Comparison of ENCODE assay signal across 38 cellular contexts in genomic region chr2:65823511-65823910, GRCh38.
"Had no signal": no experiment of that assay in that cellular context is flagged by ENCODE, and none has a peak within 500 bp of the region (broad histone marks: within the 10 kb centered on the region; RNA-seq: fewer than 3 reads in every experiment).

No MANE protein-coding gene starts in this region.

- ATAC-seq: activated CD8-positive, alpha-beta T cell treated with anti-CD3 and anti-CD28 coated beads for 36 hours; activated naive CD4-positive, alpha-beta T cell treated with anti-CD3 and anti-CD28 coated beads, Interleukin-2, amount 50 U/mL, for 72 hours; activated T-cell treated with anti-CD3 and anti-CD28 coated beads, Interleukin-2, amount 50 U/mL, for 4 hours; activated T-cell treated with anti-CD3 and anti-CD28 coated beads, Interleukin-2, amount 50 U/mL, for 72 hours; activated T-helper 17 cell treated with anti-CD3 and anti-CD28 coated beads, Interleukin-2, amount 50 U/mL, for 72 hours; body of pancreas had no signal

- H3K9me3 Mint-ChIP-seq: activated CD4-positive, alpha-beta memory T cell treated with anti-CD3 and anti-CD28 coated beads for 36 hours; activated CD4-positive, alpha-beta T cell treated with anti-CD3 and anti-CD28 coated beads, Interleukin-2, amount 10 ng/mL, durations not matched to agents 24 days and 14 days; activated CD8-positive, alpha-beta T cell treated with anti-CD3 and anti-CD28 coated beads for 36 hours; activated naive CD4-positive, alpha-beta T cell treated with anti-CD3 and anti-CD28 coated beads for 36 hours; activated naive CD4-positive, alpha-beta T cell treated with anti-CD3 and anti-CD28 coated beads, Interleukin-2, amount 50 U/mL, for 72 hours; activated T-helper 1 cell treated with anti-CD3 and anti-CD28 coated beads, Interleukin-12 subunit alpha, Interleukin-12 subunit beta, Interleukin-2, Interleukin-4 antibody, amounts not matched to agents 30 ng/mL and 10 ng/mL and 1 ng/mL, durations not matched to agents 14 hours and 24 hours and 36 hours; activated T-helper 17 cell treated with anti-CD3 and anti-CD28 coated beads, Interleukin-2, amount 50 U/mL, for 72 hours; central memory CD8-positive, alpha-beta T cell; T-helper 1 cell treated with Interleukin-12 subunit alpha and Interleukin-12 subunit beta and Interleukin-4 antibody, amounts not matched to agents 30 μg/mL and 1 μg/mL, for 36 hours; T-helper 2 cell treated with Interferon-gamma antibody and Interleukin-4, amounts not matched to agents 5 μg/mL and 100 μg/mL, for 36 hours had no signal

- DNase-seq: activated B cell treated with CpG ODN at 0.5 μM for 24 hours; activated CD4-positive, alpha-beta memory T cell treated with anti-CD3 and anti-CD28 coated beads for 36 hours; activated CD4-positive, alpha-beta T cell treated with anti-CD3 and anti-CD28 coated beads for 4 hours; activated CD4-positive, alpha-beta T cell treated with anti-CD3 and anti-CD28 coated beads, Interleukin-2, amount 10 ng/mL, durations not matched to agents 24 days and 14 days; activated CD4-positive, alpha-beta T cell treated with anti-CD3 and anti-CD28 coated beads, Interleukin-2, amount 50 U/mL, for 1 hour; activated CD4-positive, alpha-beta T cell treated with anti-CD3 and anti-CD28 coated beads, Interleukin-2, amount 50 U/mL, for 4 hours; activated CD4-positive, CD25-positive, alpha-beta regulatory T cell treated with anti-CD3 and anti-CD28 coated beads, Interleukin-2, amount 50 U/mL, for 72 hours; activated CD8-positive, alpha-beta memory T cell treated with anti-CD3 and anti-CD28 coated beads, Interleukin-2, amount 50 U/mL, for 4 hours; activated CD8-positive, alpha-beta T cell treated with anti-CD3 and anti-CD28 coated beads for 36 hours; activated effector memory CD4-positive, alpha-beta T cell treated with anti-CD3 and anti-CD28 coated beads, Interleukin-2, amount 50 U/mL, for 16 hours; activated gamma-delta T cell treated with Interleukin-2 at 50 U/mL for 16 hours; activated naive CD4-positive, alpha-beta T cell; activated naive CD4-positive, alpha-beta T cell treated with anti-CD3 and anti-CD28 coated beads for 36 hours; activated naive CD4-positive, alpha-beta T cell treated with anti-CD3 and anti-CD28 coated beads, Interleukin-2, amount 50 U/mL, for 16 hours; activated naive CD8-positive, alpha-beta T cell treated with anti-CD3 and anti-CD28 coated beads for 36 hours; activated T-cell treated with anti-CD3 and anti-CD28 coated beads for 4 hours; activated T-cell treated with anti-CD3 and anti-CD28 coated beads, Interleukin-2, amount 50 U/mL, for 1 hour; activated T-cell treated with anti-CD3 and anti-CD28 coated beads, Interleukin-2, amount 50 U/mL, for 4 hours; activated T-cell treated with anti-CD3 and anti-CD28 coated beads, Interleukin-2, amount 50 U/mL, for 72 hours; adrenal gland; amniotic stem cell; aorta; body of pancreas; brain microvascular endothelial cell; caudate nucleus; cerebellar nuclear complex; T-helper 1 cell; T-helper 2 cell; T-helper 9 cell had no signal

- H3K27me3 Mint-ChIP-seq: activated CD4-positive, alpha-beta memory T cell treated with anti-CD3 and anti-CD28 coated beads for 36 hours; activated CD4-positive, alpha-beta T cell treated with anti-CD3 and anti-CD28 coated beads, Interleukin-2, amount 10 ng/mL, durations not matched to agents 24 days and 14 days; activated naive CD8-positive, alpha-beta T cell treated with anti-CD3 and anti-CD28 coated beads for 36 hours; central memory CD8-positive, alpha-beta T cell had no signal

- H3K4me1 ChIP-seq: adrenal gland, body of pancreas, breast epithelium had no signal

- H3K27ac ChIP-seq: adrenal gland, body of pancreas, brain microvascular endothelial cell, breast epithelium, cardiac muscle cell, VCaP had no signal

- H3K4me3 ChIP-seq: adrenal gland, body of pancreas, breast epithelium, cardiac muscle cell had no signal

- H3K4me1 Mint-ChIP-seq: activated B cell treated with CpG ODN at 0.5 μM for 24 hours; activated CD4-positive, alpha-beta T cell treated with anti-CD3 and anti-CD28 coated beads, Interleukin-2, amount 10 ng/mL, durations not matched to agents 24 days and 14 days; activated naive CD8-positive, alpha-beta T cell treated with anti-CD3 and anti-CD28 coated beads for 36 hours; activated T-helper 17 cell treated with anti-CD3 and anti-CD28 coated beads, Interleukin-2, amount 50 U/mL, for 72 hours; central memory CD8-positive, alpha-beta T cell had no signal

- H3K36me3 ChIP-seq: adrenal gland, brain microvascular endothelial cell, breast epithelium, cardiac muscle cell had no signal

- H3K27ac Mint-ChIP-seq: activated B cell treated with CpG ODN at 0.5 μM for 24 hours; activated CD4-positive, alpha-beta memory T cell treated with anti-CD3 and anti-CD28 coated beads for 36 hours; activated CD4-positive, alpha-beta T cell treated with anti-CD3 and anti-CD28 coated beads, Interleukin-2, amount 10 ng/mL, durations not matched to agents 24 days and 14 days; activated CD8-positive, alpha-beta T cell treated with anti-CD3 and anti-CD28 coated beads for 36 hours; activated naive CD4-positive, alpha-beta T cell treated with anti-CD3 and anti-CD28 coated beads for 36 hours; activated naive CD4-positive, alpha-beta T cell treated with anti-CD3 and anti-CD28 coated beads, Interleukin-2, amount 50 U/mL, for 72 hours; activated naive CD8-positive, alpha-beta T cell treated with anti-CD3 and anti-CD28 coated beads for 36 hours; activated T-cell treated with anti-CD3 and anti-CD28 coated beads, Interleukin-2, amount 50 U/mL, for 72 hours; activated T-helper 1 cell treated with anti-CD3 and anti-CD28 coated beads, Interleukin-12 subunit alpha, Interleukin-12 subunit beta, Interleukin-2, Interleukin-4 antibody, amounts not matched to agents 30 ng/mL and 10 ng/mL and 1 ng/mL, durations not matched to agents 14 hours and 24 hours and 36 hours; activated T-helper 17 cell treated with anti-CD3 and anti-CD28 coated beads, Interleukin-2, amount 50 U/mL, for 72 hours; T-helper 1 cell treated with Interleukin-12 subunit alpha and Interleukin-12 subunit beta and Interleukin-4 antibody, amounts not matched to agents 30 μg/mL and 1 μg/mL, for 36 hours; T-helper 2 cell treated with Interferon-gamma antibody and Interleukin-4, amounts not matched to agents 5 μg/mL and 100 μg/mL, for 36 hours had no signal

- H3K27me3 ChIP-seq: body of pancreas, brain microvascular endothelial cell, breast epithelium, cardiac muscle cell had no signal

- H3K4me3 Mint-ChIP-seq: activated B cell treated with CpG ODN at 0.5 μM for 24 hours; activated CD4-positive, alpha-beta memory T cell treated with anti-CD3 and anti-CD28 coated beads for 36 hours; activated CD4-positive, alpha-beta T cell treated with anti-CD3 and anti-CD28 coated beads, Interleukin-2, amount 10 ng/mL, durations not matched to agents 24 days and 14 days; activated CD8-positive, alpha-beta T cell treated with anti-CD3 and anti-CD28 coated beads for 36 hours; activated naive CD4-positive, alpha-beta T cell treated with anti-CD3 and anti-CD28 coated beads for 36 hours; activated naive CD8-positive, alpha-beta T cell treated with anti-CD3 and anti-CD28 coated beads for 36 hours; activated T-cell treated with anti-CD3 and anti-CD28 coated beads, Interleukin-2, amount 50 U/mL, for 4 hours; activated T-cell treated with anti-CD3 and anti-CD28 coated beads, Interleukin-2, amount 50 U/mL, for 72 hours; activated T-helper 1 cell treated with anti-CD3 and anti-CD28 coated beads, Interleukin-12 subunit alpha, Interleukin-12 subunit beta, Interleukin-2, Interleukin-4 antibody, amounts not matched to agents 30 ng/mL and 10 ng/mL and 1 ng/mL, durations not matched to agents 14 hours and 24 hours and 36 hours; activated T-helper 17 cell treated with anti-CD3 and anti-CD28 coated beads, Interleukin-2, amount 50 U/mL, for 72 hours; central memory CD8-positive, alpha-beta T cell; T-helper 1 cell treated with Interleukin-12 subunit alpha and Interleukin-12 subunit beta and Interleukin-4 antibody, amounts not matched to agents 30 μg/mL and 1 μg/mL, for 36 hours; T-helper 2 cell treated with Interferon-gamma antibody and Interleukin-4, amounts not matched to agents 5 μg/mL and 100 μg/mL, for 36 hours had no signal

- H3K36me3 Mint-ChIP-seq: activated CD4-positive, alpha-beta memory T cell treated with anti-CD3 and anti-CD28 coated beads for 36 hours; activated naive CD4-positive, alpha-beta T cell treated with anti-CD3 and anti-CD28 coated beads, Interleukin-2, amount 50 U/mL, for 72 hours; activated naive CD8-positive, alpha-beta T cell treated with anti-CD3 and anti-CD28 coated beads for 36 hours had no signal

- H3K9me3 ChIP-seq: adrenal gland, body of pancreas had no signal
